Comparison of ENCODE assay signal across 9 cellular contexts in the genomic region with DNA sequence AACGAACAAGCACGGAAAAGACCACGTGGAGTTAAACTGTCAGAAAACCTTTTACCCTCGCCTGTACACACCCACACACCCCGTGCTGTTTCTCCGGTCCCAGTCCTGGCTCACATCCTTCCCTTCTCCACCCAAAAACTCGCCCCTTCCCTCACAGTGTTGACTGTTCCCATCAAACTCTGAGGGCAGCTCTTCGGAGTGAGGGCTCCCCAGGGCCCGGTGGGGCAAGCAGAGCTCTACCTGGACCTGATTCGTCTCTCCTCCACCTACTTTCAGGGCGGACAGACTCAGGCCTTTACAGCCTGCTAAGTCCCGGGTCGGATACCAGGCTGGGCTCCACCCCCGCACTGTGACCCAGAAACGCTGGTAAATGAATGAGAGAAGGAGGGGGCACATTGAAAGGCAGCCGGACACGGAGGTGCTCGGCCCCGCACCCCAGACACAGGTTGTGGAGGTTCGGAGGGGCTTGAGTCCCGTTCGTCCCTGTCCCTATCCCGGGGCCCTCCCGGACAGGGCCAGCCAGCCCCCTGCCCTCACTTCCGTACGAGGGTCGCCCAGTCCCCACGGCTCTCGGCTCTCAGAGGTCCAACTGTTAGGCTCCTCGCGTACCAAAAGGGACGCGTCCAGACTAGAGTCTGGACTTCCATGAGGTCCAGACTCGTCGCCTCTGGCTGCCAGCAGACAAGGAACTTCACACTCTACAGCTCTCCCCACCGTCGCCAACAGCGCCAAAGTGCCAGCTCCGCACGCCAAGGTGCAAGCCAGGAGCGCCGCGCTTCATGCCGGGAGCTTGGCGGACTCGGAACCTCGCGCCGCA. TPM values are rescaled to one million over a fixed set of nuclear protein-coding genes. Genes with fewer than 3 reads are reported as not detected.
A peak's percentile ranks its signal among the peaks of the same experiment; 100 is the strongest.
DNase-seq lines count a peak whose midpoint lies in the region; ATAC-seq and TF ChIP-seq lines count a peak whose summit lies in the region.
"Had no signal": no experiment of that assay in that cellular context is flagged by ENCODE, and none has a peak within 500 bp of the region (broad histone marks: within the 10 kb centered on the region; RNA-seq: fewer than 3 reads in every experiment).

No MANE protein-coding gene starts in this region.

- ATAC-seq in activated B cell treated with CpG ODN at 0.5 μM for 24 hours (ENCODE audit: low read depth), result peak; percentile 62
- peak; percentile 76 for ATAC-seq in effector memory CD8-positive, alpha-beta T cell (replicated peaks)
- no peak for ATAC-seq in HG03457 (IDR thresholded peaks at IDR 0.05; ENCODE audit: unreplicated experiment)
- no peak for ATAC-seq in HG03139 (IDR thresholded peaks at IDR 0.05; ENCODE audit: unreplicated experiment)

- TF ChIP-seq CTCF in activated B cell treated with CpG ODN at 0.5 μM for 24 hours (IDR thresholded peaks at IDR 0.05), result no peak

- H3K36me3 Mint-ChIP-seq in activated B cell treated with CpG ODN at 0.5 μM for 24 hours (ENCODE audit: low read depth), result no peaks in the 10 kb centered on the region
- H3K36me3 Mint-ChIP-seq in effector memory CD8-positive, alpha-beta T cell (ENCODE audit: insufficient read depth), result no peaks in the 10 kb centered on the region

- H3K9me3 Mint-ChIP-seq in activated B cell treated with CpG ODN at 0.5 μM for 24 hours, result no peaks in the 10 kb centered on the region
- no peaks in the 10 kb centered on the region for H3K9me3 Mint-ChIP-seq in effector memory CD8-positive, alpha-beta T cell

- peaks cover 8% of the 10 kb centered on the region for H3K4me1 Mint-ChIP-seq in activated B cell treated with CpG ODN at 0.5 μM for 24 hours
- peaks cover 5 to 7% of the 10 kb centered on the region in 2 donors for H3K4me1 Mint-ChIP-seq in effector memory CD8-positive, alpha-beta T cell (ENCODE audit: low read depth in 2 of 2)

- H3K27me3 Mint-ChIP-seq in activated B cell treated with CpG ODN at 0.5 μM for 24 hours, result peaks cover 19% of the 10 kb centered on the region
- peaks cover 10 to 13% of the 10 kb centered on the region in 2 donors for H3K27me3 Mint-ChIP-seq in effector memory CD8-positive, alpha-beta T cell

- peak overlapping the region; percentile 85 for H3K4me3 Mint-ChIP-seq in activated B cell treated with CpG ODN at 0.5 μM for 24 hours
- peak overlapping the region; percentile 67 to 76 for H3K4me3 Mint-ChIP-seq in effector memory CD8-positive, alpha-beta T cell

- intact Hi-C loops in activated B cell treated with CpG ODN at 0.5 μM for 24 hours (cut with micrococcal nuclease), result loop anchor here (2.0 kb wide), 1 partner anchor 31 kb away; the partner anchor contains the start of gene ASL

- no peak overlapping the region for H3K27ac Mint-ChIP-seq in activated B cell treated with CpG ODN at 0.5 μM for 24 hours
- H3K27ac Mint-ChIP-seq in effector memory CD8-positive, alpha-beta T cell, result peak overlapping the region in 1 of 2 donors; percentile 49

- CTCF ChIA-PET in activated B cell treated with CpG ODN at 0.5 μM for 24 hours (lab: Charles Lee), result no interaction called here

- POLR2A ChIA-PET in activated B cell treated with CpG ODN at 0.5 μM for 24 hours (lab: Charles Lee), result no interaction called here

- DNase-seq in activated effector memory CD4-positive, alpha-beta T cell treated with anti-CD3 and anti-CD28 coated beads, Interleukin-2, amount 50 U/mL, for 16 hours, result peak; percentile 70
- DNase-seq in activated effector memory CD4-positive, alpha-beta T cell treated with Interleukin-2 at 50 U/mL for 16 hours, result no peak
- DNase-seq in activated B cell treated with CpG ODN at 0.5 μM for 24 hours (peak; percentile 16), medulla oblongata (ENCODE audit: extremely low spot score) (peak; percentile 23)
- peak in 2 of 3 experiments; percentile 6 to 16 for DNase-seq in effector memory CD8-positive, alpha-beta T cell
- peak; percentile 1 for DNase-seq in stimulated activated CD8-positive, alpha-beta memory T cell treated with anti-CD3 and anti-CD28 coated beads, Interleukin-7, amount 100 ng/mL, for 24 hours (ENCODE audit: low read depth)
- DNase-seq: DND-41 had no signal

RNA-seq across cellular contexts. Expression of gene ASL, which starts 31.7 kb away (rescaled TPM):
- total RNA-seq in activated B cell treated with CpG ODN at 0.5 μM for 24 hours, result 39.6 and 39.8 TPM in 2 replicates

Comparison
In these comparisons a context has a peak if more than half of its experiments do, and no peak if none do; other contexts are left out.
1. ATAC-seq: peak in activated B cell treated with CpG ODN at 0.5 μM for 24 hours (single experiment) and effector memory CD8-positive, alpha-beta T cell (single experiment); none in HG03457 (single experiment) and HG03139 (single experiment).